8 cellular contexts compared by ENCODE assay signal in genomic region chr13:40401911-40402776, GRCh38.
DNase-seq lines count a peak whose midpoint lies in the region; ATAC-seq, FAIRE-seq and TF ChIP-seq lines count a peak whose summit lies in the region.

No MANE protein-coding gene starts in this region.

- ATAC-seq in GM19025 (IDR thresholded peaks at IDR 0.05; ENCODE audit: low read depth, unreplicated experiment): peak; percentile 92
- ATAC-seq in HG03108 (IDR thresholded peaks at IDR 0.05; ENCODE audit: unreplicated experiment): peak; percentile 93
- ATAC-seq in left lobe of liver: peak; percentile 93

- H3K27me3 ChIP-seq in bronchial epithelial cell (ENCODE audit: control insufficient read depth, insufficient read depth, low read length): no peaks in the 10 kb centered on the region

- no peaks in the 10 kb centered on the region for H3K36me3 ChIP-seq in bronchial epithelial cell (ENCODE audit: control insufficient read depth, insufficient read depth, low read length)

- no peak for TF ChIP-seq CTCF in bronchial epithelial cell (IDR thresholded peaks at IDR 0.05; ENCODE audit: insufficient read depth, low read length, severe bottlenecking)

- peak; percentile 94 for DNase-seq in AG20443 (ENCODE audit: low spot score)
- peak; percentile 98 for DNase-seq in RPMI7951 (ENCODE audit: low read depth)
- DNase-seq in bronchial epithelial cell (ENCODE audit: low read depth): peak; percentile 86
- DNase-seq in left lobe of liver (ENCODE audit: low spot score): peak; percentile 93
- DNase-seq in stimulated activated CD4-positive, alpha-beta T cell treated with anti-CD3 and anti-CD28 coated beads, Interleukin-4, amount 100 ng/mL, for 4 hours: peak; percentile 21 to 39
- DNase-seq in NCI-H1048 (lab: John Stamatoyannopoulos, UW): no peak

- no peak overlapping the region for H3K4me3 ChIP-seq in bronchial epithelial cell (ENCODE audit: low read depth, low read length)

- FAIRE-seq in bronchial epithelial cell (lab: Jason Lieb, UNC): no peak
